ENCODE assay signal across 8 cellular contexts in genomic region chr11:22670803-22671202, GRCh38. TPM values are rescaled to one million over a fixed set of nuclear protein-coding genes. Genes with fewer than 3 reads are reported as not detected.
A peak's percentile ranks its signal among the peaks of the same experiment; 100 is the strongest.
DNase-seq lines count a peak whose midpoint lies in the region; ATAC-seq and TF ChIP-seq lines count a peak whose summit lies in the region.

No MANE protein-coding gene starts in this region.

- no peak overlapping the region for H3K4me3 Mint-ChIP-seq in glutamatergic neuron (ENCODE audit: unreplicated experiment)

- no peaks in the 10 kb centered on the region for H3K36me3 Mint-ChIP-seq in glutamatergic neuron (ENCODE audit: unreplicated experiment)

- peaks cover 4% of the 10 kb centered on the region for H3K27me3 Mint-ChIP-seq in glutamatergic neuron (ENCODE audit: unreplicated experiment)

- ATAC-seq in GM21576 (IDR thresholded peaks at IDR 0.05; ENCODE audit: unreplicated experiment) = peak; percentile 39

- 100% methylated on average over 1 of the region's 1 CpG for WGBS in prostate gland

- H3K36me3 ChIP-seq in prostate gland = no peaks in the 10 kb centered on the region

- TF ChIP-seq POLR2A in prostate gland (IDR thresholded peaks at IDR 0.05) = no peak

- H3K4me3 ChIP-seq in GM12865 (ENCODE audit: low read depth, low read length) (no peak overlapping the region), prostate gland (no peak overlapping the region)

- no peak overlapping the region for H3K27ac Mint-ChIP-seq in glutamatergic neuron (ENCODE audit: unreplicated experiment)

- no peaks in the 10 kb centered on the region for H3K27me3 ChIP-seq in prostate gland (replicated peaks; ENCODE audit: insufficient read depth)

- H3K9me3 ChIP-seq in prostate gland = no peaks in the 10 kb centered on the region

- no peaks in the 10 kb centered on the region for H3K4me1 ChIP-seq in prostate gland (replicated peaks)

- intact Hi-C loops in prostate gland (cut with DNase I) = no loop called here

- H3K9me3 Mint-ChIP-seq in glutamatergic neuron (ENCODE audit: unreplicated experiment) = peaks cover 4% of the 10 kb centered on the region

- H3K4me1 Mint-ChIP-seq in glutamatergic neuron (ENCODE audit: low read depth, unreplicated experiment) = peaks cover 30% of the 10 kb centered on the region

- TF ChIP-seq CTCF in GM12865 (IDR thresholded peaks at IDR 0.05; ENCODE audit: insufficient read depth, low read depth, low read length, missing control alignments) = peak; percentile 16
- TF ChIP-seq CTCF in glutamatergic neuron (IDR thresholded peaks at IDR 0.05; ENCODE audit: partially characterized antibody, unreplicated experiment) = peak; percentile 31
- TF ChIP-seq CTCF in prostate gland (IDR thresholded peaks at IDR 0.05) = peak in 1 of 4 experiments; percentile 26

- peak; percentile 21 for DNase-seq in GM12865 (ENCODE audit: low read depth)
- DNase-seq in NCI-H2227 treated with DMSO at 0.1 percent for 48 hours (lab: John Stamatoyannopoulos, UW) = peak; percentile 38
- DNase-seq in glutamatergic neuron = no peak
- no peak for DNase-seq in prostate gland (ENCODE audit: low spot score)
- DNase-seq in KG1 (lab: John Stamatoyannopoulos, UW) = no peak
- no peak for DNase-seq in CD1c-positive myeloid dendritic cell (ENCODE audit: extremely low spot score)
- no peak for DNase-seq in GDM1 (lab: John Stamatoyannopoulos, UW)

- no peak overlapping the region for H3K27ac ChIP-seq in prostate gland

RNA-seq across cellular contexts. Expression of gene GAS2, which starts 4.4 kb away (rescaled TPM):
- total RNA-seq in glutamatergic neuron (ENCODE audit: unreplicated experiment) (11.7 TPM), prostate gland (1 to 10 TPM; 4.2 to 7.0 TPM)

RNA-seq across cellular contexts. Expression of gene FANCF, which starts 45.2 kb away (rescaled TPM):
- total RNA-seq in glutamatergic neuron (ENCODE audit: unreplicated experiment) = 22.0 TPM
- 10 to 100 TPM; 13.1 to 26.0 TPM for total RNA-seq in prostate gland

Comparison
In these comparisons a context has a peak if more than half of its experiments do, and no peak if none do; other contexts are left out.
1. DNase-seq: peak in GM12865 (single experiment) and NCI-H2227 treated with DMSO at 0.1 percent for 48 hours (single experiment); none in glutamatergic neuron (single experiment), prostate gland (single experiment), KG1 (single experiment), CD1c-positive myeloid dendritic cell (single experiment) and GDM1 (single experiment).